ENCODE assay signal across 7 cellular contexts in genomic region chr5:140664353-140665119, GRCh38. TPM values are rescaled to one million over a fixed set of nuclear protein-coding genes. Genes with fewer than 3 reads are reported as not detected.
DNase-seq lines count a peak whose midpoint lies in the region; ATAC-seq and TF ChIP-seq lines count a peak whose summit lies in the region.

A gene with protein sequence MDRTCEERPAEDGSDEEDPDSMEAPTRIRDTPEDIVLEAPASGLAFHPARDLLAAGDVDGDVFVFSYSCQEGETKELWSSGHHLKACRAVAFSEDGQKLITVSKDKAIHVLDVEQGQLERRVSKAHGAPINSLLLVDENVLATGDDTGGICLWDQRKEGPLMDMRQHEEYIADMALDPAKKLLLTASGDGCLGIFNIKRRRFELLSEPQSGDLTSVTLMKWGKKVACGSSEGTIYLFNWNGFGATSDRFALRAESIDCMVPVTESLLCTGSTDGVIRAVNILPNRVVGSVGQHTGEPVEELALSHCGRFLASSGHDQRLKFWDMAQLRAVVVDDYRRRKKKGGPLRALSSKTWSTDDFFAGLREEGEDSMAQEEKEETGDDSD (plus strand): TSS chr5:140664904. CDS start chr5:140664913, 9 bp downstream.

- ATAC-seq in GM18505 (IDR thresholded peaks at IDR 0.05; ENCODE audit: unreplicated experiment) (peak; percentile 97), HG02970 (IDR thresholded peaks at IDR 0.05; ENCODE audit: low FRiP score, unreplicated experiment) (peak; percentile 94)

- H2AFZ ChIP-seq in hepatocyte, result peak within 1 kb of the TSS; percentile 90

- H3K27ac ChIP-seq in hepatocyte, result peak within 1 kb of the TSS; percentile 92

- no peaks in the 10 kb centered on the region for H3K27me3 ChIP-seq in hepatocyte

- no peaks in the 10 kb centered on the region for H3K36me3 ChIP-seq in hepatocyte (replicated peaks; ENCODE audit: insufficient read depth, low read depth)

- peaks cover 29% of the 10 kb centered on the region for H3K79me2 ChIP-seq in hepatocyte

- DNase-seq in NCI-H2029 treated with DMSO at 0.1 percent for 48 hours (lab: John Stamatoyannopoulos, UW), result peak; percentile 71
- peak; percentile 95 for DNase-seq in T-helper 9 cell
- peak; percentile 95 for DNase-seq in astrocyte of the hippocampus (ENCODE audit: low read depth, low spot score)
- peak; percentile 97 for DNase-seq in hepatocyte (ENCODE audit: low spot score)
- DNase-seq in renal cortical epithelial cell (ENCODE audit: low read depth), result peak; percentile 86

- peak within 1 kb of the TSS; percentile 95 for H3K4me3 ChIP-seq in hepatocyte

- TF ChIP-seq CTCF in hepatocyte (IDR thresholded peaks at IDR 0.05; ENCODE audit: poor library complexity), result no peak

- H3K4me1 ChIP-seq in hepatocyte (ENCODE audit: insufficient read depth), result peaks cover 15% of the 10 kb centered on the region

- WGBS in hepatocyte (ENCODE audit: low lambda C conversion rate, missing lambda C conversion rate), result under 1% methylated on average over 54 of the region's 54 CpGs

- no peaks in the 10 kb centered on the region for H4K20me1 ChIP-seq in hepatocyte (ENCODE audit: insufficient read depth, poor library complexity, severe bottlenecking)

- H3K9me3 ChIP-seq in hepatocyte (ENCODE audit: low read depth), result no peaks in the 10 kb centered on the region

- H3K9me2 ChIP-seq in hepatocyte (replicated peaks; ENCODE audit: insufficient read depth), result no peaks in the 10 kb centered on the region

- peak within 1 kb of the TSS; percentile 97 for H3K4me2 ChIP-seq in hepatocyte

- peak; percentile 91 for TF ChIP-seq POLR2A in GM18505 (IDR thresholded peaks at IDR 0.05; ENCODE audit: borderline replicate concordance, extremely low read depth, insufficient read depth, insufficient read length)

RNA-seq across cellular contexts. Expression of the gene that starts here (rescaled TPM):
- total RNA-seq in hepatocyte (21.2 and 21.4 TPM in 2 replicates), renal cortical epithelial cell (43.3 and 58.7 TPM in 2 replicates)
- 23.0 and 25.6 TPM in 2 replicates for polyA plus RNA-seq in hepatocyte

Comparison
In these comparisons a context has a peak if more than half of its experiments do, and no peak if none do; other contexts are left out.
1. Peak in every context shown above with its lines: DNase-seq, ATAC-seq, H3K4me3 ChIP-seq and H3K27ac ChIP-seq.